ENCODE assay signal across 1 cellular context in genomic region chr19:54325194-54325621, GRCh38.
TF ChIP-seq lines count a peak whose summit lies in the region.

No MANE protein-coding gene starts in this region.

TF ChIP-seq in neural cell, 6 proteins besides CTCF, POLR2A, EP300 and RAD21 (continued from another document):
- TF ChIP-seq POLR2AphosphoS5 (IDR thresholded peaks at IDR 0.05): no peak
